ENCODE assay signal across 4 cellular contexts in the genomic region with DNA sequence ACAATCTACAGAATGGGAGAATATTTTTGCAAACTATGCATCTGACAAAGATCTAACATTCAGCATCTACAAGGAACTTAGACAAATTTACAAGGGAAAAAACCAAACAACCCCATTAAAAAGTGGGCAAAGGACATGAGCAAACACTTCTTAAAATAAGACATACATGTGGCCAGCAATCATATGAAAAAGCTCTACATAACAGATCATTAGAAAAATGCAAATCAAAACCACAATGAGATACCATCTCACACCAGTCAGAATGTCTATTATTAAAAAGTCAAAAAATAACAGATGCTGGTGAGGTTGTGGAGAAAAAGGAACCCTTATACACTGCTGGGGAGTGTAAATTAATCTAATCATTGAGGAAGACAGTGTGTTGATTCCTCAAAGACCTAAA. TPM values are rescaled to one million over a fixed set of nuclear protein-coding genes. Genes with fewer than 3 reads are reported as not detected.
"Had no signal": no experiment of that assay in that cellular context is flagged by ENCODE, and none has a peak within 500 bp of the region (broad histone marks: within the 10 kb centered on the region; RNA-seq: fewer than 3 reads in every experiment).

No MANE protein-coding gene starts in this region.

RNA-seq across cellular contexts. Expression of gene RASSF6, which starts 23.1 kb away (rescaled TPM):
- total RNA-seq: HT1080; IMR-90; Right ventricle myocardium inferior; T-helper 1 cell treated with Interleukin-12 subunit alpha and Interleukin-12 subunit beta and Interleukin-4 antibody, amounts not matched to agents 30 ng/mL and 1 ng/mL, for 36 hours had no signal
- polyA plus RNA-seq: IMR-90 had no signal
